16 cellular contexts compared by ENCODE assay signal in the genomic region with DNA sequence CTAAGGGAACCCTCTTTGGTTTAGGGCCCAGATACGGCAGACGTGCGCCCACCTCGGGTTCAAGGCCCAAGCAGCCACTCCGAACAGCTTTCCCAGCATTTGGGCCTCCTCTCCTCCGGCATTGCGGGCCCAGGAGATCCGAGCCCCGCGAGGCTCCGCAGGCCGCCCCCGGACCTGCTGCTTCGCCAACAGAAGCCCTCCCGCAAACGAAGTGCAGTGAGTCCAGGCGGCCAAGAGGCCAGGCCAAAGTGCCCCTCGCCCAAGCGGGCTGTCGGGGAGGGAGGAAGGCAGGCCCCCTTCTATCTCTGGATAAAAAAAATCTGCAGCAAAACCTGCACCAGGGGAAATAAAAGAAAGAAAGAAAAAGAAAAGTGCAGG. TPM values are rescaled to one million over a fixed set of nuclear protein-coding genes. Genes with fewer than 3 reads are reported as not detected.
DNase-seq lines count a peak whose midpoint lies in the region; ATAC-seq and TF ChIP-seq lines count a peak whose summit lies in the region.
"Had no signal": no experiment of that assay in that cellular context is flagged by ENCODE, and none has a peak within 500 bp of the region (broad histone marks: within the 10 kb centered on the region; RNA-seq: fewer than 3 reads in every experiment).

No MANE protein-coding gene starts in this region.

- no peak for DNase-seq in CD4-positive, alpha-beta memory T cell
- DNase-seq in MG63 (peak; percentile 13), skeletal muscle cell (ENCODE audit: low read depth) (no peak), A673 (ENCODE audit: low spot score) (no peak)
- no peak for DNase-seq in T-helper 2 cell treated with Interferon-gamma antibody and Interleukin-4, amounts not matched to agents 5 μg/mL and 100 μg/mL, for 36 hours (ENCODE audit: low spot score)
- DNase-seq: activated B cell treated with CpG ODN at 0.5 μM for 24 hours, activated T-cell treated with anti-CD3 and anti-CD28 coated beads for 4 hours, anterior cingulate cortex, HFFc6, NCI-H1417 had no signal

- peaks cover 0 to 4% (median 0%) of the 10 kb centered on the region in 8 donors for H3K9me3 Mint-ChIP-seq in CD4-positive, alpha-beta memory T cell
- no peaks in the 10 kb centered on the region for H3K9me3 Mint-ChIP-seq in T-helper 2 cell treated with Interferon-gamma antibody and Interleukin-4, amounts not matched to agents 5 μg/mL and 100 μg/mL, for 36 hours
- H3K9me3 Mint-ChIP-seq: activated B cell treated with CpG ODN at 0.5 μM for 24 hours, HFFc6 had no signal

- peaks cover 72 to 81% of the 10 kb centered on the region in 2 donors for H3K27me3 Mint-ChIP-seq in CD4-positive, alpha-beta memory T cell
- H3K27me3 Mint-ChIP-seq in T-helper 2 cell treated with Interferon-gamma antibody and Interleukin-4, amounts not matched to agents 5 μg/mL and 100 μg/mL, for 36 hours (ENCODE audit: low read depth): peaks cover 85% of the 10 kb centered on the region

- no peak overlapping the region for H3K4me3 ChIP-seq in CD4-positive, alpha-beta memory T cell (ENCODE audit: low read length in 2 of 2)
- peak overlapping the region; percentile 77 for H3K4me3 ChIP-seq in MG63
- peak overlapping the region; percentile 26 for H3K4me3 ChIP-seq in iPS-15b (ENCODE audit: low read depth, low read length)
- peak overlapping the region; percentile 63 for H3K4me3 ChIP-seq in skeletal muscle cell (ENCODE audit: low read depth, low read length)
- no peak overlapping the region for H3K4me3 ChIP-seq in A673 (ENCODE audit: low read depth, low read length, poor library complexity, severe bottlenecking)
- H3K4me3 ChIP-seq: SK-N-MC had no signal

- peak overlapping the region; percentile 21 to 90 (median 64) for H3K4me3 Mint-ChIP-seq in CD4-positive, alpha-beta memory T cell
- no peak overlapping the region for H3K4me3 Mint-ChIP-seq in T-helper 2 cell treated with Interferon-gamma antibody and Interleukin-4, amounts not matched to agents 5 μg/mL and 100 μg/mL, for 36 hours
- H3K4me3 Mint-ChIP-seq: HFFc6 had no signal

- intact Hi-C loops in CD4-positive, alpha-beta memory T cell (cut with micrococcal nuclease): no loop called here
- intact Hi-C loops in A673 (cut with micrococcal nuclease; ENCODE audit: unreplicated experiment): no loop called here

- POLR2A ChIA-PET in CD4-positive, alpha-beta memory T cell (lab: Charles Lee; ENCODE audit: partially characterized antibody): no interaction called here
- POLR2A ChIA-PET in A673 (lab: Charles Lee; ENCODE audit: low non-redundant PET): no interaction called here

- no peaks in the 10 kb centered on the region for H3K36me3 ChIP-seq in CD4-positive, alpha-beta memory T cell (ENCODE audit: insufficient read depth, low read length)
- H3K36me3 ChIP-seq in MG63 (peaks cover 61% of the 10 kb centered on the region), iPS-15b (ENCODE audit: control insufficient read depth, insufficient read depth, low read length) (no peaks in the 10 kb centered on the region), A673 (ENCODE audit: insufficient read depth, low read length, poor library complexity, severe bottlenecking) (no peaks in the 10 kb centered on the region)
- H3K36me3 ChIP-seq: esophagus muscularis mucosa had no signal

- peaks cover 77% of the 10 kb centered on the region for H3K27me3 ChIP-seq in CD4-positive, alpha-beta memory T cell (ENCODE audit: insufficient read depth, low read length)
- no peaks in the 10 kb centered on the region for H3K27me3 ChIP-seq in MG63
- peaks cover 98% of the 10 kb centered on the region for H3K27me3 ChIP-seq in iPS-15b (ENCODE audit: control insufficient read depth, insufficient read depth, low read length)
- peaks cover 51% of the 10 kb centered on the region for H3K27me3 ChIP-seq in A673 (replicated peaks; ENCODE audit: insufficient read depth, low read depth, low read length, poor library complexity)

- BruUV-seq in A673 (replicated peaks; lab: Mats Ljungman, UMichigan): no TSS peak

- no peaks in the 10 kb centered on the region for H3K36me3 Mint-ChIP-seq in CD4-positive, alpha-beta memory T cell
- no peaks in the 10 kb centered on the region for H3K36me3 Mint-ChIP-seq in T-helper 2 cell treated with Interferon-gamma antibody and Interleukin-4, amounts not matched to agents 5 μg/mL and 100 μg/mL, for 36 hours (ENCODE audit: low read depth)

- H3K4me1 ChIP-seq in CD4-positive, alpha-beta memory T cell (ENCODE audit: insufficient read depth, low read length): peaks cover 21% of the 10 kb centered on the region
- peaks cover 15% of the 10 kb centered on the region for H3K4me1 ChIP-seq in iPS-15b (ENCODE audit: control insufficient read depth, insufficient read depth, low read length)
- no peaks in the 10 kb centered on the region for H3K4me1 ChIP-seq in A673 (ENCODE audit: insufficient read depth, low read length, poor library complexity, severe bottlenecking)

- H3K9me3 ChIP-seq in CD4-positive, alpha-beta memory T cell (ENCODE audit: control insufficient read depth in 1 of 2, low read length in 2 of 2): no peaks in the 10 kb centered on the region
- no peaks in the 10 kb centered on the region for H3K9me3 ChIP-seq in MG63
- no peaks in the 10 kb centered on the region for H3K9me3 ChIP-seq in iPS-15b (ENCODE audit: control insufficient read depth, insufficient read depth, low read length)
- no peaks in the 10 kb centered on the region for H3K9me3 ChIP-seq in A673 (ENCODE audit: low read depth, low read length, poor library complexity, severe bottlenecking)
- H3K9me3 ChIP-seq: esophagus muscularis mucosa had no signal

- H3K27ac ChIP-seq in CD4-positive, alpha-beta memory T cell (ENCODE audit: low read depth, low read length): no peak overlapping the region
- no peak overlapping the region for H3K27ac ChIP-seq in A673 (ENCODE audit: low read depth, low read length, poor library complexity, severe bottlenecking)
- H3K27ac ChIP-seq: C4-2B, esophagus muscularis mucosa, SK-N-MC had no signal

- ATAC-seq in HG02759 (IDR thresholded peaks at IDR 0.05; ENCODE audit: unreplicated experiment): no peak

- CTCF ChIA-PET in CD4-positive, alpha-beta memory T cell (lab: Charles Lee; ENCODE audit: partially characterized antibody): no interaction called here
- CTCF ChIA-PET in A673 (lab: Charles Lee): no interaction called here

- no peak overlapping the region for H3K27ac Mint-ChIP-seq in CD4-positive, alpha-beta memory T cell
- no peak overlapping the region for H3K27ac Mint-ChIP-seq in T-helper 2 cell treated with Interferon-gamma antibody and Interleukin-4, amounts not matched to agents 5 μg/mL and 100 μg/mL, for 36 hours
- H3K27ac Mint-ChIP-seq: activated B cell treated with CpG ODN at 0.5 μM for 24 hours, HFFc6 had no signal

- TF ChIP-seq CTCF in A673 (conservative IDR thresholded peaks at IDR 0.05; ENCODE audit: low read depth, low read length): no peak

- H3K9ac ChIP-seq in iPS-15b (ENCODE audit: low read depth, low read length): no peak overlapping the region

- peaks cover 11 to 44% (median 27%) of the 10 kb centered on the region in 4 donors for H3K4me1 Mint-ChIP-seq in CD4-positive, alpha-beta memory T cell
- no peaks in the 10 kb centered on the region for H3K4me1 Mint-ChIP-seq in T-helper 2 cell treated with Interferon-gamma antibody and Interleukin-4, amounts not matched to agents 5 μg/mL and 100 μg/mL, for 36 hours (ENCODE audit: low read depth)

RNA-seq across cellular contexts. Expression of a gene that starts 6.0 kb away (rescaled TPM):
- not detected for total RNA-seq in CD4-positive, alpha-beta memory T cell
- not detected for polyA plus RNA-seq in CD4-positive, alpha-beta memory T cell
- 1.2 and 7.2 TPM in 2 replicates for total RNA-seq in MG63 (2014; rRNA removed; shearing (Covaris generic); ENCODE audit: low replicate concordance)
- total RNA-seq in A673 (2021): not detected in 2 replicates
- total RNA-seq: activated B cell treated with CpG ODN at 0.5 μM for 24 hours, HFFc6, liver had no signal
- polyA plus RNA-seq: liver had no signal

Comparison
In these comparisons a context has a peak if more than half of its experiments do, and no peak if none do; other contexts are left out.
1. H3K4me3 ChIP-seq: peak in MG63 (single experiment), iPS-15b (single experiment) and skeletal muscle cell (single experiment); none in CD4-positive, alpha-beta memory T cell (0 of 2) and A673 (single experiment).